ENCODE assay signal across 27 cellular contexts in genomic region chr2:109301746-109302145, GRCh38.
"Had no signal": no experiment of that assay in that cellular context is flagged by ENCODE, and none has a peak within 500 bp of the region (broad histone marks: within the 10 kb centered on the region; RNA-seq: fewer than 3 reads in every experiment).

No MANE protein-coding gene starts in this region.

- H3K4me2 ChIP-seq: KMS-11, PC-9, SK-N-SH had no signal

- H3K9me3 ChIP-seq: SJSA1, SK-N-SH had no signal

- H2AFZ ChIP-seq: PC-9 had no signal

- ATAC-seq: Panc1 had no signal

- H3K27ac ChIP-seq: KMS-11, PC-9, RWPE1, SJSA1 had no signal

- H3K36me3 ChIP-seq: SJSA1 had no signal

- DNase-seq: Karpas-422, MM.1S, MV-4-11, NCI-H1092, NCI-H1105, NCI-H1417 treated with DMSO at 0.1 percent for 48 hours, NCI-H1436 treated with DMSO at 0.1 percent for 48 hours, NCI-H1694 treated with DMSO at 0.1 percent for 48 hours, NCI-H187 treated with DMSO at 0.1 percent for 48 hours, NCI-H2029, NCI-H2081, NCI-H2171 treated with DMSO at 0.1 percent for 48 hours, NCI-H2227 treated with DMSO at 0.1 percent for 48 hours, NCI-H345, NCI-H446, NCI-H510A treated with DMSO at 0.1 percent for 48 hours, NCI-H524 treated with DMSO at 0.1 percent for 48 hours, NCI-H526 treated with DMSO at 0.1 percent for 48 hours, NCI-H774, PC-9, SHP77 treated with DMSO at 0.1 percent for 48 hours, SK-N-SH, SW 1271 had no signal

- H3K4me3 ChIP-seq: PC-9, SJSA1 had no signal

- H3K4me1 ChIP-seq: SJSA1 had no signal

- H3K9ac ChIP-seq: KMS-11, SK-N-SH had no signal

- H3K27me3 ChIP-seq: SJSA1 had no signal
